ENCODE assay signal across 8 cellular contexts in the genomic region with DNA sequence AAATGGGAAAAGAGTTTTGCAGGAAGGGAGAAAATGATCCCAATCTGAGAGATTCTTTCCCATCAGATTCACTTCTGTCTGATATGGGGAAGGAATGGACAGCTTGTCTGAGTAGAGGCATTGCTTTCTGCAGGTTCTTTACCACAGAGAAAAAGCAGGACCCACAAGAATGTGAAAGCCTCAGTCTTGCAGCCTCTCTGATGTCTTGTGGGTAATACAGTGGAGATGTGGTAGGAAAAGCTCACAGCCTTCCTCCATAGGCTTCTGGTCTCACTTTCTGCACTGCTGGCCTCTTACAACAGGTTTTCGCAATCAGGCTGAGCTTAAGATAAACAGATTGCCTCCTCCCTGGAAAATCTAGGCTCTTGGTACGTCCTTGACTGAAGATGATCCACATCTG. TPM values are rescaled to one million over a fixed set of nuclear protein-coding genes. Genes with fewer than 3 reads are reported as not detected.
DNase-seq lines count a peak whose midpoint lies in the region; ATAC-seq and TF ChIP-seq lines count a peak whose summit lies in the region.

No MANE protein-coding gene starts in this region.

- peak overlapping the region; percentile 81 for H3K4me3 Mint-ChIP-seq in activated naive CD8-positive, alpha-beta T cell treated with anti-CD3 and anti-CD28 coated beads, Interleukin-2, amount 50 U/mL, for 24 hours

- ATAC-seq in activated naive CD8-positive, alpha-beta T cell treated with anti-CD3 and anti-CD28 coated beads, Interleukin-2, amount 50 U/mL, for 24 hours: peak; percentile 68

- H3K27me3 Mint-ChIP-seq in activated naive CD8-positive, alpha-beta T cell treated with anti-CD3 and anti-CD28 coated beads, Interleukin-2, amount 50 U/mL, for 24 hours: no peaks in the 10 kb centered on the region

- peaks cover 40% of the 10 kb centered on the region for H3K4me1 Mint-ChIP-seq in activated naive CD8-positive, alpha-beta T cell treated with anti-CD3 and anti-CD28 coated beads, Interleukin-2, amount 50 U/mL, for 24 hours

- POLR2A ChIA-PET in HEK293T (lab: Yijun Ruan, JAX): interaction anchor here (1.2 to 2.1 kb wide), 2 partner anchors 18 to 21 kb away, joined by 6 to 8 read pairs; partner anchors contain the start of gene IFIT5

- no peaks in the 10 kb centered on the region for H3K9me3 Mint-ChIP-seq in activated naive CD8-positive, alpha-beta T cell treated with anti-CD3 and anti-CD28 coated beads, Interleukin-2, amount 50 U/mL, for 24 hours

- peak overlapping the region; percentile 27 to 55 (median 38) for H3K4me3 ChIP-seq in skin epidermis

- H3K27ac ChIP-seq in skin epidermis: peak overlapping the region in 19 of 21 experiments; percentile 37 to 89 (median 74)

- peak overlapping the region; percentile 87 for H3K27ac Mint-ChIP-seq in activated naive CD8-positive, alpha-beta T cell treated with anti-CD3 and anti-CD28 coated beads, Interleukin-2, amount 50 U/mL, for 24 hours

- CTCF ChIA-PET in HEK293T (lab: Yijun Ruan, JAX): interaction anchor here (0.7 kb wide), 1 partner anchor 17 kb away, joined by 3 read pairs; no protein-coding TSS in a partner anchor

- H3K36me3 Mint-ChIP-seq in activated naive CD8-positive, alpha-beta T cell treated with anti-CD3 and anti-CD28 coated beads, Interleukin-2, amount 50 U/mL, for 24 hours (ENCODE audit: low read depth): peaks cover 6% of the 10 kb centered on the region

- DNase-seq in DMS53 (lab: John Stamatoyannopoulos, UW): peak; percentile 18
- DNase-seq in DMS53 treated with DMSO at 0.1 percent for 48 hours (lab: John Stamatoyannopoulos, UW; ENCODE audit: unreplicated experiment): no peak
- peak; percentile 47 for DNase-seq in HT1080 (ENCODE audit: low read depth)
- no peak for DNase-seq in activated naive CD8-positive, alpha-beta T cell treated with anti-CD3 and anti-CD28 coated beads, Interleukin-2, amount 50 U/mL, for 24 hours
- peak; percentile 21 to 36 for DNase-seq in hippocampal formation (lab: John Stamatoyannopoulos, UW)
- no peak for DNase-seq in HEK293T (ENCODE audit: extremely low spot score)
- no peak for DNase-seq in effector CD4-positive, alpha-beta T cell

TF ChIP-seq in HEK293T, 16 proteins besides CTCF, POLR2A, EP300 and RAD21:
- TF ChIP-seq SUZ12 (IDR thresholded peaks at IDR 0.05): no peak
- TF ChIP-seq ARNT (IDR thresholded peaks at IDR 0.05): no peak
- TF ChIP-seq SP1 (IDR thresholded peaks at IDR 0.05): no peak
- no peak for TF ChIP-seq L3MBTL2 (conservative IDR thresholded peaks at IDR 0.05)
- no peak for TF ChIP-seq ELF4 (IDR thresholded peaks at IDR 0.05)
- TF ChIP-seq HDGF (IDR thresholded peaks at IDR 0.05; ENCODE audit: borderline replicate concordance): no peak
- TF ChIP-seq ZNF384 (IDR thresholded peaks at IDR 0.05): no peak
- TF ChIP-seq FOXM1 (IDR thresholded peaks at IDR 0.05; ENCODE audit: borderline replicate concordance): no peak
TF ChIP-seq in HEK293T: peak in this region for 0.

RNA-seq across cellular contexts. Expression of gene IFIT1, which starts 0.6 kb away (rescaled TPM):
- 3.2 and 3.5 TPM in 2 replicates for total RNA-seq in HT1080 (2014; rRNA removed; shearing (Covaris generic))
- 2.1 and 2.7 TPM in 2 replicates for polyA plus RNA-seq in HT1080 (2015; cell fraction: cytosol; rRNA removed)
- polyA plus RNA-seq in HT1080 (2015; cell fraction: nucleus; rRNA removed): 2.5 and 4.2 TPM in 2 replicates

RNA-seq across cellular contexts. Expression of gene IFIT1B, which starts 15.1 kb away (rescaled TPM):
- total RNA-seq in HT1080 (2014; rRNA removed; shearing (Covaris generic)): not detected in 2 replicates
- polyA plus RNA-seq in HT1080 (2015; cell fraction: cytosol; rRNA removed): not detected in 2 replicates
- polyA plus RNA-seq in HT1080 (2015; cell fraction: nucleus; rRNA removed): not detected in 2 replicates

RNA-seq across cellular contexts. Expression of gene IFIT5, which starts 21.4 kb away (rescaled TPM):
- 12.2 and 12.4 TPM in 2 replicates for total RNA-seq in HT1080 (2014; rRNA removed; shearing (Covaris generic))
- polyA plus RNA-seq in HT1080 (2015; cell fraction: cytosol; rRNA removed): 8.0 and 9.1 TPM in 2 replicates
- polyA plus RNA-seq in HT1080 (2015; cell fraction: nucleus; rRNA removed): 11.4 and 12.4 TPM in 2 replicates

Comparison
In these comparisons a context has a peak if more than half of its experiments do, and no peak if none do; other contexts are left out.
1. DNase-seq: peak in DMS53 (single experiment), HT1080 (single experiment) and hippocampal formation (2 of 2); none in DMS53 treated with DMSO at 0.1 percent for 48 hours (single experiment), activated naive CD8-positive, alpha-beta T cell treated with anti-CD3 and anti-CD28 coated beads, Interleukin-2, amount 50 U/mL, for 24 hours (single experiment), HEK293T (single experiment) and effector CD4-positive, alpha-beta T cell (single experiment).